8 cellular contexts compared by ENCODE assay signal in the genomic region with DNA sequence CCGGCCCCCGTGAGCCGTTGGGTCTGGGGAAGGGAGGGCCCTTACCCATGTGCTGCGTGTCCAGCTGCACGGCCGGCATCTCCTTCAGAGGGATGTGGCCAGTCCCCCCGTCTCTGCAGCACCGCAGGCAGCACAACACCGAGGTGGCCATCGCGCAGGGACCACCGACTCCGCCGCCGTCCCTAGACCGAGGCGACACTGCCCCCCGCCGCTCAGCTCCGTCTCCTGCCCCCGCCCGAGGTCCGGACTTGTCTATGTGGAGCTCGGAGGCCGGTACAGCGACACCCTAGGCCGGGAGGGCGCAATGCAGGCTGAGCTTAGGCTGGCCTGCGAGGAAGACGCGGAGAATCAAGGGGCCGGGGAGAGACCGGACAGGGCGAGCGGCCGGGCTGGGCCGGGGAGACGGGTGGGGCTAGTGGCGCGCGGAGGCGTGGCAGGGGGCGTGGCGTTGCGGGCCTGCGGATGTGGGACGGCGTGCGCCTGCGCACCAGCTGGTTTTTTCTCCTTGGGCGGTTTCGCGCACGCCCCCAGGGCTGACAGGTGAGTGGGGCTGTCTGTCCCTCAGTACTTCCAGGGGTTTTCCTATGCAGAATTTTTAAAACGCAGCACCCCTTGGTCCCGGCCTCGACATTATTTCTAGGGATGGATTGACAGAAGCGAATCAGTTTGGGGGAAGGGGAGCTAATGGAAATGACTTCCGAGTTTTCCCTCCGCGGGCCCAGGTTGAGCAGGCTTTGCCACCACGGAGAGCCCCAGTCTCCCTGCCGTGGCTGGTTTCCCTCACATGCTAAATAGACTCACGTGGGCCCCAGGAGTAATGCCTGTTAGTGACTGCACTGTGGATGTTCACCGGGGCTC. TPM values are rescaled to one million over a fixed set of nuclear protein-coding genes. Genes with fewer than 3 reads are reported as not detected.
A peak's percentile ranks its signal among the peaks of the same experiment; 100 is the strongest.
DNase-seq lines count a peak whose midpoint lies in the region; ATAC-seq and TF ChIP-seq lines count a peak whose summit lies in the region.

A gene with protein sequence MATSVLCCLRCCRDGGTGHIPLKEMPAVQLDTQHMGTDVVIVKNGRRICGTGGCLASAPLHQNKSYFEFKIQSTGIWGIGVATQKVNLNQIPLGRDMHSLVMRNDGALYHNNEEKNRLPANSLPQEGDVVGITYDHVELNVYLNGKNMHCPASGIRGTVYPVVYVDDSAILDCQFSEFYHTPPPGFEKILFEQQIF (minus strand): TSS at position 256 of the 858 bp plus-strand sequence. CDS start 105 bp downstream, at position 151.

- H3K27me3 ChIP-seq in KMS-11 (ENCODE audit: insufficient read depth, low read depth) (no peaks in the 10 kb centered on the region), esophagus squamous epithelium (no peaks in the 10 kb centered on the region), muscle layer of duodenum (ENCODE audit: low read depth, low read length) (no peaks in the 10 kb centered on the region)

- no peaks in the 10 kb centered on the region for H3K9me3 ChIP-seq in esophagus squamous epithelium
- no peaks in the 10 kb centered on the region for H3K9me3 ChIP-seq in muscle layer of duodenum (ENCODE audit: control insufficient read depth in 1 of 2, low read length in 2 of 2)

- H3K9ac ChIP-seq in KMS-11, result peak within 1 kb of the TSS; percentile 51; the same call in 1 of the 2 replicates

- peak; percentile 96 for DNase-seq in Daoy (ENCODE audit: low read depth)
- DNase-seq in activated T-cell treated with anti-CD3 and anti-CD28 coated beads, Interleukin-2, amount 50 U/mL, for 48 hours, result peak; percentile 96 to 98
- peak; percentile 83 for DNase-seq in esophagus squamous epithelium (lab: John Stamatoyannopoulos, UW)
- DNase-seq in stimulated activated CD8-positive, alpha-beta memory T cell treated with anti-CD3 and anti-CD28 coated beads, Interleukin-7, amount 100 ng/mL, for 24 hours (ENCODE audit: low read depth), result peak; percentile 94

- peak within 1 kb of the TSS; percentile 64 for H2AFZ ChIP-seq in KMS-11 (ENCODE audit: low read depth)

- no peak within 1 kb of the TSS for H3K4me3 ChIP-seq in KMS-11 (IDR thresholded peaks at IDR 0.05; ENCODE audit: insufficient read depth, low read depth, low read length)
- peak within 1 kb of the TSS; percentile 76 to 93 (median 87) for H3K4me3 ChIP-seq in esophagus squamous epithelium
- peak within 1 kb of the TSS; percentile 90 to 91 for H3K4me3 ChIP-seq in muscle layer of duodenum (ENCODE audit: low read depth in 1 of 2, low read length in 2 of 2)

- TF ChIP-seq CTCF in KMS-11 (conservative IDR thresholded peaks at IDR 0.05; ENCODE audit: low read depth, low read length) (peak; percentile 64), esophagus squamous epithelium (IDR thresholded peaks at IDR 0.05) (peak; percentile 79 to 96 (median 91))

- TF ChIP-seq POLR2A in esophagus squamous epithelium (IDR thresholded peaks at IDR 0.05), result peak in 2 of 4 donors; percentile 14 to 68

- 1 to 2% methylated on average over 11 to 30 of the region's 65 CpGs for WGBS in esophagus squamous epithelium, 2 donors

- no peaks in the 10 kb centered on the region for H3K79me2 ChIP-seq in KMS-11 (ENCODE audit: insufficient read depth, low read depth)

- peak within 1 kb of the TSS; percentile 60 for H3K4me2 ChIP-seq in KMS-11

- H3K36me3 ChIP-seq in KMS-11 (ENCODE audit: insufficient read depth), result no peaks in the 10 kb centered on the region
- H3K36me3 ChIP-seq in esophagus squamous epithelium, result peaks cover 0 to 5% (median 0%) of the 10 kb centered on the region in 3 donors
- no peaks in the 10 kb centered on the region for H3K36me3 ChIP-seq in muscle layer of duodenum (ENCODE audit: control insufficient read depth in 1 of 2, insufficient read depth in 2 of 2, low read length in 2 of 2)

- H4K20me1 ChIP-seq in KMS-11 (ENCODE audit: insufficient read depth), result no peaks in the 10 kb centered on the region

- no peak within 1 kb of the TSS for H3K27ac ChIP-seq in KMS-11
- peak within 1 kb of the TSS; percentile 92 to 94 (median 92) for H3K27ac ChIP-seq in esophagus squamous epithelium
- peak within 1 kb of the TSS; percentile 69 for H3K27ac ChIP-seq in muscle layer of duodenum (ENCODE audit: low read length)

- H3K4me1 ChIP-seq in KMS-11 (ENCODE audit: low read depth, poor library complexity, severe bottlenecking), result peaks cover 8% of the 10 kb centered on the region
- H3K4me1 ChIP-seq in esophagus squamous epithelium, result peaks cover 12 to 63% (median 15%) of the 10 kb centered on the region in 3 donors
- peaks cover 4 to 32% of the 10 kb centered on the region in 2 donors for H3K4me1 ChIP-seq in muscle layer of duodenum (ENCODE audit: control insufficient read depth in 1 of 2, insufficient read depth in 2 of 2, low read length in 2 of 2)

- ATAC-seq in GM21786 (IDR thresholded peaks at IDR 0.05; ENCODE audit: unreplicated experiment), result peak; percentile 96

- intact Hi-C loops in esophagus squamous epithelium (cut with DNase I), result no loop called here

TF ChIP-seq in PFSK-1, 5 proteins besides CTCF, POLR2A, EP300 and RAD21:
- peak; percentile 87 for TF ChIP-seq FOXP2 (optimal IDR thresholded peaks at IDR 0.05; ENCODE audit: borderline replicate concordance, extremely low read depth, extremely low read length, insufficient read depth)
- TF ChIP-seq, protein P1, sequence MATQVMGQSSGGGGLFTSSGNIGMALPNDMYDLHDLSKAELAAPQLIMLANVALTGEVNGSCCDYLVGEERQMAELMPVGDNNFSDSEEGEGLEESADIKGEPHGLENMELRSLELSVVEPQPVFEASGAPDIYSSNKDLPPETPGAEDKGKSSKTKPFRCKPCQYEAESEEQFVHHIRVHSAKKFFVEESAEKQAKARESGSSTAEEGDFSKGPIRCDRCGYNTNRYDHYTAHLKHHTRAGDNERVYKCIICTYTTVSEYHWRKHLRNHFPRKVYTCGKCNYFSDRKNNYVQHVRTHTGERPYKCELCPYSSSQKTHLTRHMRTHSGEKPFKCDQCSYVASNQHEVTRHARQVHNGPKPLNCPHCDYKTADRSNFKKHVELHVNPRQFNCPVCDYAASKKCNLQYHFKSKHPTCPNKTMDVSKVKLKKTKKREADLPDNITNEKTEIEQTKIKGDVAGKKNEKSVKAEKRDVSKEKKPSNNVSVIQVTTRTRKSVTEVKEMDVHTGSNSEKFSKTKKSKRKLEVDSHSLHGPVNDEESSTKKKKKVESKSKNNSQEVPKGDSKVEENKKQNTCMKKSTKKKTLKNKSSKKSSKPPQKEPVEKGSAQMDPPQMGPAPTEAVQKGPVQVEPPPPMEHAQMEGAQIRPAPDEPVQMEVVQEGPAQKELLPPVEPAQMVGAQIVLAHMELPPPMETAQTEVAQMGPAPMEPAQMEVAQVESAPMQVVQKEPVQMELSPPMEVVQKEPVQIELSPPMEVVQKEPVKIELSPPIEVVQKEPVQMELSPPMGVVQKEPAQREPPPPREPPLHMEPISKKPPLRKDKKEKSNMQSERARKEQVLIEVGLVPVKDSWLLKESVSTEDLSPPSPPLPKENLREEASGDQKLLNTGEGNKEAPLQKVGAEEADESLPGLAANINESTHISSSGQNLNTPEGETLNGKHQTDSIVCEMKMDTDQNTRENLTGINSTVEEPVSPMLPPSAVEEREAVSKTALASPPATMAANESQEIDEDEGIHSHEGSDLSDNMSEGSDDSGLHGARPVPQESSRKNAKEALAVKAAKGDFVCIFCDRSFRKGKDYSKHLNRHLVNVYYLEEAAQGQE (IDR thresholded peaks at IDR 0.05; ENCODE audit: insufficient read depth in 1 of 2, low read depth in 2 of 2, low read length in 2 of 2), result no peak
- no peak for TF ChIP-seq TAF1 (IDR thresholded peaks at IDR 0.05; ENCODE audit: borderline replicate concordance, insufficient read depth, low read length)
- TF ChIP-seq SIN3A (IDR thresholded peaks at IDR 0.05; ENCODE audit: borderline replicate concordance, insufficient read depth, low read length), result no peak
- TF ChIP-seq POLR2AphosphoS5 (IDR thresholded peaks at IDR 0.05; ENCODE audit: low read depth, low read length), result peak; percentile 64
TF ChIP-seq in PFSK-1: peak in this region for 2.

RNA-seq across cellular contexts. Expression of the gene that starts here (rescaled TPM):
- total RNA-seq in Daoy (2014; rRNA removed; shearing (Covaris generic)), result 7.0 and 7.5 TPM in 2 replicates
- polyA plus RNA-seq in PFSK-1 (2012; ENCODE audit: insufficient read length, low read depth), result 17.1 TPM
- total RNA-seq in esophagus squamous epithelium, result 10 to 100 TPM in 1 of 4 donors, 1 to 10 TPM in 3; 6.3 to 11.9 (median 9.2) TPM
